1 cellular context compared by ENCODE assay signal in the genomic region with DNA sequence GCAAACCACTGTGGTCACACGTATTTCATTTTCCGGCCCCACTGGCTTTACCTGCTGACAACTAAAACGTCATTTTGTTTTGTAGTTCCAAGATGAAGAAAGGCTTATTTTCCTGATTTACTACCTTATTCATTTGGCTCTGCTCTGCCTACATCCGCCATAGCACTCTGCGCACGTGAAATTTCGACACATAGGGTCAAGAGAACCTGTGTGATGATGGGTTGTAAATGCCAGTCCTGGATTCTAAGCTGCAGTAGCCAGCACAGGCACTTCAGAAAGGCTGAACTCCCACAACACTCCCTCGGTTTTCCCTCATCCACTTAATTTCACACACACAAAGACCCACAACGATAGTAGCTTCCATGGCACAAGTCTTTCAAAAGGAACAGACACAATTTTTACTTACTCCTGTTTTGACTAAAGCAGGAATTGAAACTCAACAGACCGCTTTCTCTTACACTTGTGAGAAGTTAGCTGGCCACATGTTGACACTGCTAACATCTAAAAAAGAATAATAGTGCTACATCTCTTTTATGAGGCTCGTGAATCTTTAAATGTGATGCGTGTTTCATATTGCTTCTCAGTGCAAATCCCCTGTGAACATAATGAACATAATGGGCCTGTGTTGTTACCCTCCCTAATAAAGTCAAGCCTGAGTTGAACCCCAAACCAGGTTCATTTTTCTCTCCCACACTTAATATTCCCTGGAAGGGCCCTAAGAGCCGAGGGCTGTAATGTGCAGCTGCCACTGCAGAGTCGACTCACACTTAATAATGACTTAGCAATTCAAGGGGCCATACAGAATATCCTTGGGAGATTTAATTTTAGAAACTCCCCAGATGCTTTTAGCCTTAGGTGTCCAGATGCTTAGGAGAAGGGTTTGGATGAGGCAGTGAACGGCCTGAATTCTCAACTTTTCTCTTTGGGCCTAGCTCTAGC.
TF ChIP-seq lines count a peak whose summit lies in the region.

No MANE protein-coding gene starts in this region.

TF ChIP-seq in GM12878, 131 proteins besides CTCF, POLR2A, EP300 and RAD21 (continued from another document):
- TF ChIP-seq BCL3 (IDR thresholded peaks at IDR 0.05; ENCODE audit: borderline replicate concordance, insufficient read depth, low read depth, low read length, poor library complexity, severe bottlenecking) (no peak), NFYA (IDR thresholded peaks at IDR 0.05; ENCODE audit: borderline replicate concordance, low read depth, low read length) (no peak), CREM (IDR thresholded peaks at IDR 0.05; ENCODE audit: low read depth) (peak; percentile 83), MTA2 (IDR thresholded peaks at IDR 0.05; ENCODE audit: low read depth) (peak; percentile 75; the same call in 1 of the 2 replicates), RFX5 (IDR thresholded peaks at IDR 0.05; ENCODE audit: low read depth, low read length) (no peak), PAX8 (IDR thresholded peaks at IDR 0.05) (no peak), GABPA (IDR thresholded peaks at IDR 0.05; ENCODE audit: low read depth) (no peak), SPI1 (IDR thresholded peaks at IDR 0.05; ENCODE audit: borderline replicate concordance, insufficient read depth, low read depth, low read length) (peak; percentile 93), MTA3 (IDR thresholded peaks at IDR 0.05; ENCODE audit: borderline replicate concordance, low read length) (no peak), ASH2L (IDR thresholded peaks at IDR 0.05; ENCODE audit: borderline replicate concordance, low read depth) (no peak), TCF7 (IDR thresholded peaks at IDR 0.05; ENCODE audit: borderline replicate concordance) (no peak; the same call in 1 of the 2 replicates), ATF2 (IDR thresholded peaks at IDR 0.05; ENCODE audit: low read length) (no peak), BCLAF1 (IDR thresholded peaks at IDR 0.05) (no peak), MEF2B (IDR thresholded peaks at IDR 0.05; ENCODE audit: partially characterized antibody, poor library complexity, severe bottlenecking) (peak; percentile 58), RUNX3 (IDR thresholded peaks at IDR 0.05; ENCODE audit: low read length) (no peak), IRF5 (IDR thresholded peaks at IDR 0.05; ENCODE audit: borderline replicate concordance) (no peak), ZNF592 (IDR thresholded peaks at IDR 0.05) (no peak), SREBF2 (IDR thresholded peaks at IDR 0.05; ENCODE audit: low read length) (no peak), ETV6 (conservative IDR thresholded peaks at IDR 0.05 in 1 of 2, IDR thresholded peaks at IDR 0.05 in 1 of 2; ENCODE audit: borderline replicate concordance in 1 of 2, low read depth in 1 of 2) (peak in 1 of 2 experiments; percentile 91; a peak in 2 of 4 replicates), NR2C2 (IDR thresholded peaks at IDR 0.05; ENCODE audit: borderline replicate concordance, control insufficient read depth, insufficient read length, low read depth) (no peak), ZBED1 (IDR thresholded peaks at IDR 0.05; ENCODE audit: borderline replicate concordance) (peak; percentile 81), ZNF217 (IDR thresholded peaks at IDR 0.05) (0 out of 2 replicates have a peak, but pooled peaks have one; percentile 47), RCOR1 (conservative IDR thresholded peaks at IDR 0.05; ENCODE audit: low read depth, low read length) (no peak), CBFB (IDR thresholded peaks at IDR 0.05; ENCODE audit: low read depth) (peak; percentile 77; the same call in 1 of the 2 replicates), BRCA1 (IDR thresholded peaks at IDR 0.05; ENCODE audit: low read depth, low read length) (no peak), NFIC (IDR thresholded peaks at IDR 0.05; ENCODE audit: low read depth, low read length) (no peak), IKZF2 (IDR thresholded peaks at IDR 0.05) (peak; percentile 68 to 73; a peak in 3 of 4 replicates), SIX5 (IDR thresholded peaks at IDR 0.05; ENCODE audit: low read depth, low read length, severe bottlenecking) (no peak), NFXL1 (IDR thresholded peaks at IDR 0.05; ENCODE audit: borderline replicate concordance) (no peak), KAT2A (conservative IDR thresholded peaks at IDR 0.05; ENCODE audit: control insufficient read depth, low read depth, low read length) (no peak), SP1 (IDR thresholded peaks at IDR 0.05; ENCODE audit: low read depth, low read length) (peak; percentile 19), JUNB (IDR thresholded peaks at IDR 0.05) (peak; percentile 97), TBL1XR1 (IDR thresholded peaks at IDR 0.05; ENCODE audit: low read depth, low read length) (peak; percentile 81), RB1 (IDR thresholded peaks at IDR 0.05; ENCODE audit: borderline replicate concordance) (no peak), HDAC6 (IDR thresholded peaks at IDR 0.05; ENCODE audit: unreplicated experiment) (no peak), FOXK2 (IDR thresholded peaks at IDR 0.05) (peak; percentile 19; the same call in 1 of the 2 replicates), FOS (IDR thresholded peaks at IDR 0.05; ENCODE audit: borderline replicate concordance, extremely low read depth, insufficient read length) (no peak), ZNF24 (IDR thresholded peaks at IDR 0.05) (no peak), ATF7 (IDR thresholded peaks at IDR 0.05; ENCODE audit: low read depth) (no peak)
- TF ChIP-seq, protein P1, sequence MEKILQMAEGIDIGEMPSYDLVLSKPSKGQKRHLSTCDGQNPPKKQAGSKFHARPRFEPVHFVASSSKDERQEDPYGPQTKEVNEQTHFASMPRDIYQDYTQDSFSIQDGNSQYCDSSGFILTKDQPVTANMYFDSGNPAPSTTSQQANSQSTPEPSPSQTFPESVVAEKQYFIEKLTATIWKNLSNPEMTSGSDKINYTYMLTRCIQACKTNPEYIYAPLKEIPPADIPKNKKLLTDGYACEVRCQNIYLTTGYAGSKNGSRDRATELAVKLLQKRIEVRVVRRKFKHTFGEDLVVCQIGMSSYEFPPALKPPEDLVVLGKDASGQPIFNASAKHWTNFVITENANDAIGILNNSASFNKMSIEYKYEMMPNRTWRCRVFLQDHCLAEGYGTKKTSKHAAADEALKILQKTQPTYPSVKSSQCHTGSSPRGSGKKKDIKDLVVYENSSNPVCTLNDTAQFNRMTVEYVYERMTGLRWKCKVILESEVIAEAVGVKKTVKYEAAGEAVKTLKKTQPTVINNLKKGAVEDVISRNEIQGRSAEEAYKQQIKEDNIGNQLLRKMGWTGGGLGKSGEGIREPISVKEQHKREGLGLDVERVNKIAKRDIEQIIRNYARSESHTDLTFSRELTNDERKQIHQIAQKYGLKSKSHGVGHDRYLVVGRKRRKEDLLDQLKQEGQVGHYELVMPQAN (conservative IDR thresholded peaks at IDR 0.05) = no peak
TF ChIP-seq in GM12878: peak in this region for 30.
